7 cellular contexts compared by ENCODE assay signal in the genomic region with DNA sequence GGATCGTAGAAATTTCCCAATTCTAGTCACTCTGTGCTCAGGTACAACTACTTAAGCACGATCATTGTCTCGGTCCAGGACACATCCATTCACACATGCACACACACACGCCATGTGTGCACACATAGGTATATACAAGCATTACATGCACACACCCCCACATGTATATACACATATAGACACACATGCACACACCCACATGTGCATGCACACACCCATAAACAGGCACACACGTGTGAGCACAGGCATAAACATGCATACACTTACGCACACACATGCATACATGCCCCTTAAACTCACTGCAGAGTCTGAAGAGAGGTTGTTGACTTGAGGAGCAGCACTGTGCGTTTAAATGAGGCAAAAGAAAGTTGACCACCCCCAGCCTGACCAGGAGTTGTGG.
"Had no signal": no experiment of that assay in that cellular context is flagged by ENCODE, and none has a peak within 500 bp of the region (broad histone marks: within the 10 kb centered on the region; RNA-seq: fewer than 3 reads in every experiment).

No MANE protein-coding gene starts in this region.

- H3K9me3 Mint-ChIP-seq: IgD-negative memory B cell had no signal

- FAIRE-seq: HTR-8/SVneo had no signal

- H3K9me3 ChIP-seq: HAP-1 had no signal

- H3K27me3 Mint-ChIP-seq: IgD-negative memory B cell had no signal

- DNase-seq: H7, KBM-7 had no signal

- H3K4me2 ChIP-seq: GM23338 had no signal

- H3K4me1 ChIP-seq: HAP-1 had no signal

- H3K4me3 ChIP-seq: GM23338, HAP-1 had no signal

- H3K4me1 Mint-ChIP-seq: IgD-negative memory B cell had no signal

- H3K27ac Mint-ChIP-seq: GM23338, IgD-negative memory B cell had no signal

- H2AFZ ChIP-seq: GM23338 had no signal

- H3K36me3 ChIP-seq: HAP-1 had no signal

- H3K4me3 Mint-ChIP-seq: GM23338, IgD-negative memory B cell had no signal

- ATAC-seq: GM23338, HCT116 had no signal

- H3K36me3 Mint-ChIP-seq: IgD-negative memory B cell had no signal
